7 cellular contexts compared by ENCODE assay signal in the genomic region with DNA sequence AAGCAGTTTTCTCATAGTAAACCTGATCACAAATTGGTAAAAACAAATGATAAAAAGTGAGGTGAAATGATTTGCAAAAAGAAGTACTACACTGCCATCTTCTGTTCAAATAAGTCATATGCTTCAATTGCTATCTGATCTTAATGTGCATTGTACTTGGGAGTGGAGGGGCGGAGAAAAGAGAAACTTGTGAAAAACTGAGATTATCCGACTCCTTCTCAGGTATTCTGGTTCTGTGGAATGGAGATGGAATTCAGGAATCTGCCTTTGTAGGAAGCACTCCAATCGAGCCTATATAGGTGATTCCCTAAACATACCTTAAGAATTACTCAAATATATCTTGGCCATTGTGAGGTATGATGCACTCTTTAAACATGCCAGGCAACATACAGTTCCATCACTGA.
A peak's percentile ranks its signal among the peaks of the same experiment; 100 is the strongest.
DNase-seq lines count a peak whose midpoint lies in the region; ATAC-seq and TF ChIP-seq lines count a peak whose summit lies in the region.

No MANE protein-coding gene starts in this region.

- H3K27me3 ChIP-seq in prostate gland (replicated peaks; ENCODE audit: insufficient read depth): no peaks in the 10 kb centered on the region

- H3K4me3 ChIP-seq in choroid plexus epithelial cell (ENCODE audit: low read depth, low read length): no peak overlapping the region
- no peak overlapping the region for H3K4me3 ChIP-seq in prostate gland

- no peaks in the 10 kb centered on the region for H3K4me1 ChIP-seq in prostate gland (replicated peaks)

- DNase-seq in NCI-H524 (lab: John Stamatoyannopoulos, UW): peak; percentile 1 to 47
- peak; percentile 39 for DNase-seq in choroid plexus epithelial cell (ENCODE audit: low read depth)
- no peak for DNase-seq in prostate gland (ENCODE audit: low spot score)
- no peak for DNase-seq in activated naive CD4-positive, alpha-beta T cell treated with anti-CD3 and anti-CD28 coated beads, Interleukin-2, amount 50 U/mL, for 72 hours (ENCODE audit: low spot score in 2 of 2)
- DNase-seq in activated T-cell treated with anti-CD3 and anti-CD28 coated beads for 4 hours: no peak

- H3K9me3 ChIP-seq in prostate gland: no peaks in the 10 kb centered on the region

- H3K36me3 Mint-ChIP-seq in activated naive CD4-positive, alpha-beta T cell treated with anti-CD3 and anti-CD28 coated beads, Interleukin-2, amount 50 U/mL, for 72 hours: peaks cover 0 to 4% of the 10 kb centered on the region in 2 donors

- peaks cover 4% of the 10 kb centered on the region in 2 donors for H3K9me3 Mint-ChIP-seq in activated naive CD4-positive, alpha-beta T cell treated with anti-CD3 and anti-CD28 coated beads, Interleukin-2, amount 50 U/mL, for 72 hours

- no peak overlapping the region for H3K27ac Mint-ChIP-seq in activated naive CD4-positive, alpha-beta T cell treated with anti-CD3 and anti-CD28 coated beads, Interleukin-2, amount 50 U/mL, for 72 hours

- no peak for TF ChIP-seq POLR2A in prostate gland (IDR thresholded peaks at IDR 0.05)

- ATAC-seq in GM18868 (IDR thresholded peaks at IDR 0.05; ENCODE audit: unreplicated experiment) (peak; percentile 68), HG02885 (IDR thresholded peaks at IDR 0.05; ENCODE audit: poor library complexity, unreplicated experiment) (peak; percentile 80)
- ATAC-seq in activated naive CD4-positive, alpha-beta T cell treated with anti-CD3 and anti-CD28 coated beads, Interleukin-2, amount 50 U/mL, for 72 hours: no peak

- no peak overlapping the region for H3K27ac ChIP-seq in prostate gland

- H3K36me3 ChIP-seq in prostate gland: no peaks in the 10 kb centered on the region

- TF ChIP-seq CTCF in choroid plexus epithelial cell (conservative IDR thresholded peaks at IDR 0.05; ENCODE audit: low read depth, low read length) (peak; percentile 41), prostate gland (IDR thresholded peaks at IDR 0.05) (peak; percentile 15 to 69 (median 40))

- intact Hi-C loops in prostate gland (cut with DNase I): no loop called here

- 10% methylated on average over 3 of the region's 3 CpGs for WGBS in prostate gland

Comparison
In these comparisons a context has a peak if more than half of its experiments do, and no peak if none do; other contexts are left out.
1. ATAC-seq: peak in GM18868 (single experiment) and HG02885 (single experiment); none in activated naive CD4-positive, alpha-beta T cell treated with anti-CD3 and anti-CD28 coated beads, Interleukin-2, amount 50 U/mL, for 72 hours (0 of 2).
2. DNase-seq: peak in NCI-H524 (2 of 2) and choroid plexus epithelial cell (single experiment); none in prostate gland (single experiment), activated naive CD4-positive, alpha-beta T cell treated with anti-CD3 and anti-CD28 coated beads, Interleukin-2, amount 50 U/mL, for 72 hours (0 of 2) and activated T-cell treated with anti-CD3 and anti-CD28 coated beads for 4 hours (single experiment).